In genomic region chr7:69826283-69826682, GRCh38 we compare ENCODE assay signal across 25 cellular contexts.
"Had no signal": no experiment of that assay in that cellular context is flagged by ENCODE, and none has a peak within 500 bp of the region (broad histone marks: within the 10 kb centered on the region; RNA-seq: fewer than 3 reads in every experiment).

No MANE protein-coding gene starts in this region.

- H3K27ac Mint-ChIP-seq: activated CD4-positive, alpha-beta memory T cell treated with anti-CD3 and anti-CD28 coated beads for 36 hours; activated T-helper 17 cell treated with anti-CD3 and anti-CD28 coated beads, Interleukin-2, amount 50 U/mL, for 72 hours; T-helper 1 cell treated with Interleukin-12 subunit alpha and Interleukin-12 subunit beta and Interleukin-4 antibody, amounts not matched to agents 30 μg/mL and 1 μg/mL, for 36 hours had no signal

- H3K36me3 Mint-ChIP-seq: activated CD4-positive, alpha-beta memory T cell treated with anti-CD3 and anti-CD28 coated beads for 36 hours had no signal

- H3K4me3 ChIP-seq: esophagus squamous epithelium, left ventricle myocardium inferior, lung, right atrium auricular region, smooth muscle cell, suprapubic skin, tibial artery, upper lobe of right lung had no signal

- H3K4me2 ChIP-seq: smooth muscle cell had no signal

- H3K4me1 ChIP-seq: tibial artery had no signal

- H3K9me3 Mint-ChIP-seq: activated CD4-positive, alpha-beta memory T cell treated with anti-CD3 and anti-CD28 coated beads for 36 hours; activated T-cell treated with anti-CD3 and anti-CD28 coated beads, Interleukin-2, amount 50 U/mL, for 4 hours had no signal

- ATAC-seq: activated CD4-positive, CD25-positive, alpha-beta regulatory T cell treated with anti-CD3 and anti-CD28 coated beads, Interleukin-2, amount 50 U/mL, for 24 hours; activated T-cell treated with anti-CD3 and anti-CD28 coated beads, Interleukin-2, amount 50 U/mL, for 4 hours; activated T-helper 17 cell treated with anti-CD3 and anti-CD28 coated beads, Interleukin-2, amount 50 U/mL, for 72 hours had no signal

- H3K27me3 Mint-ChIP-seq: activated CD4-positive, alpha-beta memory T cell treated with anti-CD3 and anti-CD28 coated beads for 36 hours had no signal

- H3K36me3 ChIP-seq: esophagus squamous epithelium, left ventricle myocardium inferior, right atrium auricular region, suprapubic skin, tibial artery, upper lobe of right lung had no signal

- DNase-seq: activated CD4-positive, alpha-beta memory T cell treated with anti-CD3 and anti-CD28 coated beads for 36 hours; activated CD4-positive, alpha-beta T cell treated with anti-CD3 and anti-CD28 coated beads for 48 hours; activated gamma-delta T cell treated with Interleukin-2 at 50 U/mL for 16 hours; activated naive CD4-positive, alpha-beta T cell treated with anti-CD3 and anti-CD28 coated beads, Interleukin-2, amount 50 U/mL, for 16 hours; activated T-cell treated with anti-CD3 and anti-CD28 coated beads, Interleukin-2, amount 50 U/mL, for 4 hours; amygdala; caudate nucleus; esophagus squamous epithelium; foreskin melanocyte; left ventricle myocardium inferior; stimulated activated CD4-positive, alpha-beta T cell treated with anti-CD3 and anti-CD28 coated beads, Interleukin-1b, Interleukin-23, amount 100 ng/mL, for 48 hours; stimulated activated CD4-positive, alpha-beta T cell treated with anti-CD3 and anti-CD28 coated beads, Interleukin-4, amount 100 ng/mL, for 4 hours; stimulated activated CD8-positive, alpha-beta memory T cell treated with anti-CD3 and anti-CD28 coated beads, Interleukin-4, amount 100 ng/mL, for 48 hours; stimulated activated naive CD4-positive, alpha-beta T cell; T-helper 9 cell; tibial artery; upper lobe of right lung had no signal

- H3K4me3 Mint-ChIP-seq: activated CD4-positive, alpha-beta memory T cell treated with anti-CD3 and anti-CD28 coated beads for 36 hours; activated T-cell treated with anti-CD3 and anti-CD28 coated beads, Interleukin-2, amount 50 U/mL, for 4 hours; activated T-helper 17 cell treated with anti-CD3 and anti-CD28 coated beads, Interleukin-2, amount 50 U/mL, for 72 hours; T-helper 1 cell treated with Interleukin-12 subunit alpha and Interleukin-12 subunit beta and Interleukin-4 antibody, amounts not matched to agents 30 μg/mL and 1 μg/mL, for 36 hours had no signal

- H3K27me3 ChIP-seq: right atrium auricular region, suprapubic skin, tibial artery, upper lobe of right lung had no signal

- H3K27ac ChIP-seq: esophagus squamous epithelium, left ventricle myocardium inferior, right atrium auricular region, suprapubic skin, tibial artery, upper lobe of right lung, VCaP had no signal

- H3K9me3 ChIP-seq: esophagus squamous epithelium, right atrium auricular region, suprapubic skin, upper lobe of right lung had no signal
